ENCODE assay signal across 8 cellular contexts in genomic region chr3:130893240-130894129, GRCh38. TPM values are rescaled to one million over a fixed set of nuclear protein-coding genes. Genes with fewer than 3 reads are reported as not detected.
DNase-seq lines count a peak whose midpoint lies in the region; ATAC-seq, FAIRE-seq and TF ChIP-seq lines count a peak whose summit lies in the region.

ATP2C1 (plus strand) TSS chr3:130894084; CDS start chr3:130894770, 686 bp downstream.

- TF ChIP-seq POLR2A in GM12891 (IDR thresholded peaks at IDR 0.05; ENCODE audit: low read depth, low read length) (peak; percentile 91), heart left ventricle (IDR thresholded peaks at IDR 0.05) (peak; percentile 20 to 82)

- H3K4me3 ChIP-seq in heart left ventricle: peak within 1 kb of the TSS; percentile 62 to 94 (median 85)

- no peaks in the 10 kb centered on the region for H3K9me3 Mint-ChIP-seq in type B pancreatic cell

- H3K27me3 Mint-ChIP-seq in type B pancreatic cell: peaks cover 3% of the 10 kb centered on the region

- 0 to 1% (median 1%) methylated on average over 61 to 73 of the region's 73 CpGs for WGBS in adipose tissue, 3 donors
- WGBS in heart left ventricle, 4 donors: 0% methylated on average over 34 to 73 of the region's 73 CpGs

- DNase-seq in GM12891 (ENCODE audit: insufficient read length, low spot score) (peak; percentile 80), NCI-H1436 (lab: John Stamatoyannopoulos, UW) (peak; percentile 97), T follicular helper cell (ENCODE audit: low read depth) (peak; percentile 82), heart left ventricle (peak; percentile 94 to 98 (median 97)), pons (ENCODE audit: low spot score) (peak; percentile 96), type B pancreatic cell (ENCODE audit: extremely low spot score, unreplicated experiment) (peak; percentile 97)

- H3K27ac ChIP-seq in adipose tissue (ENCODE audit: low read depth, low read length) (peak within 1 kb of the TSS; percentile 93), heart left ventricle (peak within 1 kb of the TSS; percentile 89 to 99 (median 96))

- no peaks in the 10 kb centered on the region for H3K36me3 ChIP-seq in heart left ventricle

- no peaks in the 10 kb centered on the region for H3K9me3 ChIP-seq in heart left ventricle

- intact Hi-C loops in heart left ventricle (cut with DNase I): loop anchor here (1.0 to 5.0 kb wide), 6 partner anchors 41 to 135 kb away; no protein-coding TSS in a partner anchor

- H3K4me1 ChIP-seq in heart left ventricle: peaks cover 0 to 42% (median 26%) of the 10 kb centered on the region in 12 donors

- H3K27ac Mint-ChIP-seq in type B pancreatic cell: peak within 1 kb of the TSS; percentile 97

- peak within 1 kb of the TSS; percentile 96 for H3K4me3 Mint-ChIP-seq in type B pancreatic cell

- ATAC-seq in HG02840 (IDR thresholded peaks at IDR 0.05; ENCODE audit: low FRiP score, unreplicated experiment): peak; percentile 86
- ATAC-seq in heart left ventricle: peak; percentile 92 to 98 (median 98)

- TF ChIP-seq CTCF in heart left ventricle (IDR thresholded peaks at IDR 0.05) (peak in 6 of 12 donors; percentile 12 to 32 (median 14)), type B pancreatic cell (conservative IDR thresholded peaks at IDR 0.05) (peak; percentile 59)

- H3K4me1 Mint-ChIP-seq in type B pancreatic cell (ENCODE audit: unreplicated experiment): peaks cover 29% of the 10 kb centered on the region

- H3K36me3 Mint-ChIP-seq in type B pancreatic cell: no peaks in the 10 kb centered on the region

- peak; percentile 96 for FAIRE-seq in GM12891 (lab: Jason Lieb, UNC)

- H3K27me3 ChIP-seq in heart left ventricle: no peaks in the 10 kb centered on the region

TF ChIP-seq in GM12891, 5 proteins besides CTCF, POLR2A, EP300 and RAD21:
- TF ChIP-seq POLR2AphosphoS5 (IDR thresholded peaks at IDR 0.05; ENCODE audit: low read depth, low read length) (peak; percentile 86), SPI1 (IDR thresholded peaks at IDR 0.05; ENCODE audit: low read depth, low read length) (peak; percentile 68), TAF1 (IDR thresholded peaks at IDR 0.05; ENCODE audit: low read depth, low read length) (peak; percentile 56), POU2F2 (IDR thresholded peaks at IDR 0.05; ENCODE audit: low read depth, low read length) (peak; percentile 72; the same call in 1 of the 2 replicates), PAX5 (IDR thresholded peaks at IDR 0.05; ENCODE audit: insufficient read depth, low read length, severe bottlenecking) (peak; percentile 99)

RNA-seq across cellular contexts. Expression of gene ATP2C1, which starts in this region (rescaled TPM):
- polyA plus RNA-seq in GM12891 (2012; ENCODE audit: low read depth, missing spikeins): 32.5 TPM
- polyA plus RNA-seq in adipose tissue (10 to 100 TPM; 21.5 to 38.9 (median 26.0) TPM), heart left ventricle (10 to 100 TPM; 26.1 to 38.0 TPM)
- total RNA-seq in heart left ventricle (10 to 100 TPM; 54.9 to 74.4 (median 61.7) TPM), type B pancreatic cell (ENCODE audit: low replicate concordance) (78.3 and 81.0 TPM in 2 replicates)

Comparison
In these comparisons a context has a peak if more than half of its experiments do, and no peak if none do; other contexts are left out.
1. Peak in every context shown above with its lines: DNase-seq, ATAC-seq, H3K4me3 ChIP-seq and H3K27ac ChIP-seq.